Comparison of ENCODE assay signal across 8 cellular contexts in the genomic region with DNA sequence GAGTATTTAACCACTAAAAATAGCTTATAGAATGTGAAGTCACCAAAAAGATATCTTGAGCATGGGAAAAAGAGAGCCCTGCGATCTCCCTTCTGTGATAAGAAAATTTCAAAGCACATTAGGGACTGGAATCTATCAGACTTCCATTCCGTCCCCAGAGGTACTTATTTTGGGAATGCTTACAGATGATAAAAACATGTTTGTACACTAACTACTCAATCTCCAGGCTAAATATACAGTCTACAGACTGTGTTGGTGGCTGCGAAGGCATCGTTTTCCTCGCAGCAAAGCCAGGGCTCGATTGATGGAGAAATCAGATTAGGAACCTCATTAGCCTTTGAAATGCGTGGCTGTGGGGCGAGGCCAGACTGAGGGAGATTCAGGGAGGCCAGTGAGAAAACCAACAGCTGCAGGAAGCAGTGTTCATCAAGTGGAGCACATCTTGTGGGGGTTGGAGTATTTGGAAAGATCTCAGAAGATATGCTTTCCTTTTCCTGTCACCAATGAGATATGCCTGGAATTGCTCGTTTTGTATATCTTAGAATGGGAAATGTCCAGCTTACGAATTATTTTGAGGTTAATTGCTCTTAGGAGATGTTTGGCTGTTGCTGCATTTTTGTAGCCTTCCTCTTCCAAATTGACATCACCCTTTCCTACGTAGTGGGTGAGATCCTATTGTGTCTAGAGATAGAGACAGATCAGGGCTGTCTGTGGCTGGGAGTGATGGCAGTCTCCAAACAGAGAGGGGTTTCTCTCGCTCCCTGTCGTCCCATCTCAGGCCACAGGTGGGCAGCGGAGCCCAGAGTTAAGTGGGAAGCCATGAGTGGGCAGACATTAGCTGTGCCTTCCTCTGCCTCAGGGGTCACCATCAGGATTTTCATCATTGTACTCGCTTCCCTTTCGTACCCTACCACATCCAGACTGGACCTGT.
DNase-seq lines count a peak whose midpoint lies in the region; ATAC-seq and TF ChIP-seq lines count a peak whose summit lies in the region.
"Had no signal": no experiment of that assay in that cellular context is flagged by ENCODE, and none has a peak within 500 bp of the region (broad histone marks: within the 10 kb centered on the region; RNA-seq: fewer than 3 reads in every experiment).

No MANE protein-coding gene starts in this region.

- H3K27ac ChIP-seq in H9 (ENCODE audit: insufficient read length, low read depth, low read length) (no peak overlapping the region), SJCRH30 (peak overlapping the region; percentile 67), testis (no peak overlapping the region), adrenal gland (no peak overlapping the region)

- H2BK5ac ChIP-seq in H9 (ENCODE audit: insufficient read length, low read length) = no peak overlapping the region

- no peaks in the 10 kb centered on the region for H3K9me3 Mint-ChIP-seq in H9

- no peak overlapping the region for H3K18ac ChIP-seq in H9 (ENCODE audit: insufficient read length, low read depth, low read length)

- no peak overlapping the region for H2AFZ ChIP-seq in H9 (ENCODE audit: low read length)

- no peaks in the 10 kb centered on the region for H3K23me2 ChIP-seq in H9 (ENCODE audit: insufficient read length, low read depth, low read length, poor library complexity, severe bottlenecking)

- H4K20me1 ChIP-seq in H9 (ENCODE audit: control insufficient read depth, insufficient read depth, insufficient read length) = no peaks in the 10 kb centered on the region

- no peak overlapping the region for H2BK20ac ChIP-seq in H9 (ENCODE audit: low read depth, low read length, poor library complexity, severe bottlenecking)

- DNase-seq in H9 (peak; percentile 68), SJCRH30 (peak; percentile 68 to 75), left cardiac atrium (peak; percentile 20), testis (no peak), adrenal gland (no peak), NCI-H2171 treated with DMSO at 0.1 percent for 48 hours (lab: John Stamatoyannopoulos, UW) (no peak)
- DNase-seq in stimulated activated CD4-positive, alpha-beta T cell treated with anti-CD3 and anti-CD28 coated beads, Interleukin-12 subunit alpha, Interleukin-12 subunit beta, amount 100 ng/mL, for 4 hours = no peak

- H3K27ac Mint-ChIP-seq in H9 = peak overlapping the region in 1 of 3 experiments; percentile 34; a peak in 1 of 7 replicates
- H3K27ac Mint-ChIP-seq: stimulated activated naive CD8-positive, alpha-beta T cell treated with anti-CD3 and anti-CD28 coated beads, Interleukin-15, Interleukin-2, amounts not matched to agents 100 ng/mL and 50 ng/mL, for 24 hours had no signal

- no peaks in the 10 kb centered on the region for H3K79me2 ChIP-seq in H9 (ENCODE audit: insufficient read depth, low read length)

- H3K4me2 ChIP-seq in H9 (ENCODE audit: insufficient read depth, insufficient read length, low read length) = no peak overlapping the region

- no peak overlapping the region for H2AK5ac ChIP-seq in H9 (ENCODE audit: insufficient read length, low read length)

- no CpG with 5 or more reads among the region's 16 CpGs for WGBS in H9 (ENCODE audit: extremely low coverage, insufficient read length, low lambda C conversion rate)
- 40 to 51% methylated on average over 15 to 16 of the region's 16 CpGs for WGBS in testis, 2 donors
- 34 to 44% (median 43%) methylated on average over 15 to 16 of the region's 16 CpGs for WGBS in adrenal gland, 4 donors

- no peak overlapping the region for H2BK15ac ChIP-seq in H9 (ENCODE audit: low read depth, low read length)

- no peak overlapping the region for H4K91ac ChIP-seq in H9 (ENCODE audit: insufficient read length, low read depth, low read length)

- H3K27me3 ChIP-seq in H9 (ENCODE audit: insufficient read depth, low read length) = no peaks in the 10 kb centered on the region
- H3K27me3 ChIP-seq in SJCRH30 = no peaks in the 10 kb centered on the region
- no peaks in the 10 kb centered on the region for H3K27me3 ChIP-seq in testis
- no peaks in the 10 kb centered on the region for H3K27me3 ChIP-seq in adrenal gland

- no peak overlapping the region for H3K23ac ChIP-seq in H9 (ENCODE audit: insufficient read length, low read depth, low read length)

- no peak overlapping the region for H2BK12ac ChIP-seq in H9 (ENCODE audit: insufficient read length, low read depth, low read length)

- no peak overlapping the region for H3K56ac ChIP-seq in H9 (ENCODE audit: insufficient read length, low read depth, low read length)

- H3K4me1 Mint-ChIP-seq in H9 = peaks cover 20 to 21% of the 10 kb centered on the region in 2 experiments

- no peak overlapping the region for H3T11ph ChIP-seq in H9 (ENCODE audit: low read length)

- TF ChIP-seq CTCF in H9 (conservative IDR thresholded peaks at IDR 0.05) (peak; percentile 74), testis (IDR thresholded peaks at IDR 0.05) (peak in 2 of 3 experiments; percentile 6 to 11), adrenal gland (IDR thresholded peaks at IDR 0.05) (no peak)

- H3K36me3 Mint-ChIP-seq in H9 (ENCODE audit: insufficient read depth in 1 of 3, low read depth in 3 of 3) = no peaks in the 10 kb centered on the region

- H3K36me3 ChIP-seq in SJCRH30 = no peaks in the 10 kb centered on the region
- no peaks in the 10 kb centered on the region for H3K36me3 ChIP-seq in testis (ENCODE audit: low read depth, missing control alignments)
- no peaks in the 10 kb centered on the region for H3K36me3 ChIP-seq in adrenal gland (replicated peaks in 1 of 2)

- no peak overlapping the region for H2BK120ac ChIP-seq in H9 (ENCODE audit: low read depth, low read length, poor library complexity, severe bottlenecking)

- H3K79me1 ChIP-seq in H9 (ENCODE audit: insufficient read depth, low read depth, low read length, poor library complexity, severe bottlenecking) = no peaks in the 10 kb centered on the region

- H4K5ac ChIP-seq in H9 (ENCODE audit: insufficient read length, low read depth, low read length) = no peak overlapping the region

- no peak overlapping the region for H3K9ac ChIP-seq in H9 (ENCODE audit: extremely low read depth, insufficient read length, low read length)

- H3K4me3 ChIP-seq in SJCRH30 = peak overlapping the region; percentile 33
- no peak overlapping the region for H3K4me3 ChIP-seq in testis
- no peak overlapping the region for H3K4me3 ChIP-seq in adrenal gland

- no peak overlapping the region for H3K4me3 Mint-ChIP-seq in H9
- H3K4me3 Mint-ChIP-seq: stimulated activated naive CD8-positive, alpha-beta T cell treated with anti-CD3 and anti-CD28 coated beads, Interleukin-15, Interleukin-2, amounts not matched to agents 100 ng/mL and 50 ng/mL, for 24 hours had no signal

- no peaks in the 10 kb centered on the region for H3K9me3 ChIP-seq in H9 (ENCODE audit: control insufficient read depth, low read depth, low read length)
- H3K9me3 ChIP-seq in SJCRH30 (replicated peaks) = no peaks in the 10 kb centered on the region
- H3K9me3 ChIP-seq in testis = no peaks in the 10 kb centered on the region
- H3K9me3 ChIP-seq in adrenal gland (replicated peaks in 1 of 3) = no peaks in the 10 kb centered on the region

- H3K4me1 ChIP-seq in H9 (ENCODE audit: insufficient read depth, low read length) (no peaks in the 10 kb centered on the region), SJCRH30 (peaks cover 6% of the 10 kb centered on the region), testis (no peaks in the 10 kb centered on the region), adrenal gland (replicated peaks in 1 of 2) (no peaks in the 10 kb centered on the region)

- TF ChIP-seq POLR2A in testis (IDR thresholded peaks at IDR 0.05) (no peak), adrenal gland (IDR thresholded peaks at IDR 0.05) (no peak)

- H3K4ac ChIP-seq in H9 (ENCODE audit: low read depth, low read length) = no peak overlapping the region

- no peak overlapping the region for H3K14ac ChIP-seq in H9 (ENCODE audit: insufficient read depth, low read length)

- peaks cover 13% of the 10 kb centered on the region for H3K27me3 Mint-ChIP-seq in H9 (ENCODE audit: low read depth)
- H3K27me3 Mint-ChIP-seq: stimulated activated naive CD8-positive, alpha-beta T cell treated with anti-CD3 and anti-CD28 coated beads, Interleukin-15, Interleukin-2, amounts not matched to agents 100 ng/mL and 50 ng/mL, for 24 hours had no signal

- peak; percentile 56 to 72 for ATAC-seq in left cardiac atrium

- H4K8ac ChIP-seq in H9 (replicated peaks; ENCODE audit: insufficient read length, low read depth, low read length) = no peak overlapping the region

- intact Hi-C loops in left cardiac atrium (cut with DNase I) = no loop called here
- intact Hi-C loops in testis (cut with DNase I; ENCODE audit: low total_unique reads) = no loop called here
- intact Hi-C loops in adrenal gland (cut with DNase I) = no loop called here

Comparison
In these comparisons a context has a peak if more than half of its experiments do, and no peak if none do; other contexts are left out.
1. DNase-seq: peak in H9 (single experiment), SJCRH30 (2 of 2) and left cardiac atrium (single experiment); none in testis (single experiment), adrenal gland (0 of 7), NCI-H2171 treated with DMSO at 0.1 percent for 48 hours (single experiment) and stimulated activated CD4-positive, alpha-beta T cell treated with anti-CD3 and anti-CD28 coated beads, Interleukin-12 subunit alpha, Interleukin-12 subunit beta, amount 100 ng/mL, for 4 hours (single experiment).
2. CTCF ChIP-seq: peak in H9 (single experiment) and testis (2 of 3); none in adrenal gland (0 of 6).